18 cellular contexts compared by ENCODE assay signal in genomic region chr15:68034071-68034470, GRCh38. TPM values are rescaled to one million over a fixed set of nuclear protein-coding genes. Genes with fewer than 3 reads are reported as not detected.
DNase-seq lines count a peak whose midpoint lies in the region; ATAC-seq, FAIRE-seq and TF ChIP-seq lines count a peak whose summit lies in the region.
"Had no signal": no experiment of that assay in that cellular context is flagged by ENCODE, and none has a peak within 500 bp of the region (broad histone marks: within the 10 kb centered on the region; RNA-seq: fewer than 3 reads in every experiment).

No MANE protein-coding gene starts in this region.

- H3K18ac ChIP-seq in trophoblast cell (ENCODE audit: low read length) = no peak overlapping the region

- H4K8ac ChIP-seq in trophoblast cell (ENCODE audit: low read depth, low read length) = no peak overlapping the region

- no peak overlapping the region for H2BK12ac ChIP-seq in trophoblast cell (ENCODE audit: low read length)

- no peak overlapping the region for H3K4me3 Mint-ChIP-seq in activated T-helper 1 cell treated with anti-CD3 and anti-CD28 coated beads, Interleukin-12 subunit alpha, Interleukin-12 subunit beta, Interleukin-2, Interleukin-4 antibody, amounts not matched to agents 30 ng/mL and 10 ng/mL and 1 ng/mL, durations not matched to agents 14 hours and 24 hours and 36 hours
- H3K4me3 Mint-ChIP-seq: CD4-positive, alpha-beta memory T cell; GM23338; H9 had no signal

- H2BK5ac ChIP-seq in trophoblast cell (ENCODE audit: low read depth, low read length, poor library complexity) = no peak overlapping the region

- no peaks in the 10 kb centered on the region for H3K79me1 ChIP-seq in trophoblast cell (ENCODE audit: low read length)

- H4K91ac ChIP-seq in trophoblast cell (ENCODE audit: low read depth, low read length) = no peak overlapping the region

- no peaks in the 10 kb centered on the region for H3K9me3 Mint-ChIP-seq in activated T-helper 1 cell treated with anti-CD3 and anti-CD28 coated beads, Interleukin-12 subunit alpha, Interleukin-12 subunit beta, Interleukin-2, Interleukin-4 antibody, amounts not matched to agents 30 ng/mL and 10 ng/mL and 1 ng/mL, durations not matched to agents 14 hours and 24 hours and 36 hours
- H3K9me3 Mint-ChIP-seq: GM23338 had no signal

- H3K4me3 ChIP-seq in Panc1 (ENCODE audit: low read depth in 2 of 2, low read length in 2 of 2) = no peak overlapping the region
- H3K4me3 ChIP-seq in fibroblast of pulmonary artery (replicated peaks; ENCODE audit: low read depth, low read length) = no peak overlapping the region
- no peak overlapping the region for H3K4me3 ChIP-seq in trophoblast cell (ENCODE audit: low read depth, low read length)
- H3K4me3 ChIP-seq: GM23338 had no signal

- intact Hi-C loops in Panc1 (cut with micrococcal nuclease; ENCODE audit: unreplicated experiment) = no loop called here
- intact Hi-C loops in activated T-helper 1 cell treated with anti-CD3 and anti-CD28 coated beads, Interleukin-12 subunit alpha, Interleukin-12 subunit beta, Interleukin-2, Interleukin-4 antibody, amounts not matched to agents 30 ng/mL and 10 ng/mL and 1 ng/mL, durations not matched to agents 14 hours and 24 hours and 36 hours (cut with micrococcal nuclease) = no loop called here

- H3K27ac ChIP-seq in Panc1 (ENCODE audit: low read length) (peak overlapping the region; percentile 10; the same call in 1 of the 2 replicates), trophoblast cell (ENCODE audit: low read depth, low read length) (no peak overlapping the region)

- H3K4me1 Mint-ChIP-seq in activated T-helper 1 cell treated with anti-CD3 and anti-CD28 coated beads, Interleukin-12 subunit alpha, Interleukin-12 subunit beta, Interleukin-2, Interleukin-4 antibody, amounts not matched to agents 30 ng/mL and 10 ng/mL and 1 ng/mL, durations not matched to agents 14 hours and 24 hours and 36 hours (ENCODE audit: low read depth) = no peaks in the 10 kb centered on the region
- H3K4me1 Mint-ChIP-seq: CD4-positive, alpha-beta memory T cell; GM23338; H9 had no signal

- BruUV-seq in Panc1 (replicated peaks; lab: Mats Ljungman, UMichigan) = no TSS peak

- H3K4me1 ChIP-seq in Panc1 (ENCODE audit: control insufficient read depth, insufficient read depth, low read length) (no peaks in the 10 kb centered on the region), trophoblast cell (ENCODE audit: control insufficient read depth in 1 of 2, insufficient read depth in 2 of 2, low read length in 2 of 2) (no peaks in the 10 kb centered on the region)

- H2AFZ ChIP-seq in trophoblast cell (ENCODE audit: insufficient read depth, low read length, poor library complexity) = no peak overlapping the region
- H2AFZ ChIP-seq: GM23338 had no signal

- no peak overlapping the region for H4K12ac ChIP-seq in trophoblast cell (ENCODE audit: low read depth, low read length)

- H3K27me3 Mint-ChIP-seq in activated T-helper 1 cell treated with anti-CD3 and anti-CD28 coated beads, Interleukin-12 subunit alpha, Interleukin-12 subunit beta, Interleukin-2, Interleukin-4 antibody, amounts not matched to agents 30 ng/mL and 10 ng/mL and 1 ng/mL, durations not matched to agents 14 hours and 24 hours and 36 hours (ENCODE audit: insufficient read depth) = peaks cover 32% of the 10 kb centered on the region

- TF ChIP-seq CTCF in Panc1 (IDR thresholded peaks at IDR 0.05) (no peak), fibroblast of pulmonary artery (IDR thresholded peaks at IDR 0.05; ENCODE audit: low read length, missing control alignments) (no peak)

- no peak overlapping the region for H3K9ac ChIP-seq in trophoblast cell (ENCODE audit: low read length)

- H3K23ac ChIP-seq in trophoblast cell (ENCODE audit: low read length) = no peak overlapping the region

- in situ Hi-C loops in G401 (cut with HindIII; ENCODE audit: low sequenced_read_pairs) (no loop called here), Panc1 (cut with HindIII; ENCODE audit: low pct_unique_long_range_greater_than_20kb, low sequenced_read_pairs) (no loop called here)

- no peak overlapping the region for H2BK120ac ChIP-seq in trophoblast cell (ENCODE audit: insufficient read depth, low read length, poor library complexity)

- no peak for ATAC-seq in Panc1
- ATAC-seq: GM23338, HCT116 had no signal

- no peak overlapping the region for H2AK5ac ChIP-seq in trophoblast cell (ENCODE audit: low read length)

- peak; percentile 26 for FAIRE-seq in GM18507 (lab: Jason Lieb, UNC)
- FAIRE-seq: GM19239 had no signal

- CTCF ChIA-PET in Panc1 (lab: Charles Lee) = no interaction called here

- WGBS in trophoblast cell (ENCODE audit: extremely low coverage, insufficient coverage, insufficient read length) = no CpG with 5 or more reads among the region's 3 CpGs

- H3K14ac ChIP-seq in trophoblast cell (ENCODE audit: low read length) = no peak overlapping the region

- H3K27me3 ChIP-seq in Panc1 (ENCODE audit: control insufficient read depth, insufficient read depth, low read length) (no peaks in the 10 kb centered on the region), trophoblast cell (ENCODE audit: insufficient read depth, low read length) (no peaks in the 10 kb centered on the region)

- peaks cover 6% of the 10 kb centered on the region; the same call in 1 of the 2 replicates for H3K9me3 ChIP-seq in Panc1 (ENCODE audit: control insufficient read depth, insufficient read depth, low read depth, low read length)
- H3K9me3 ChIP-seq in trophoblast cell (ENCODE audit: insufficient read depth, low read depth, low read length) = peaks cover 4% of the 10 kb centered on the region

- H3K36me3 ChIP-seq in Panc1 (ENCODE audit: control insufficient read depth, insufficient read depth, low read length) (no peaks in the 10 kb centered on the region), trophoblast cell (ENCODE audit: control insufficient read depth in 1 of 2, insufficient read depth in 2 of 2, low read length in 2 of 2) (no peaks in the 10 kb centered on the region)

- H3K4me2 ChIP-seq in trophoblast cell (ENCODE audit: low read length) = no peak overlapping the region
- H3K4me2 ChIP-seq: GM23338 had no signal

- no peaks in the 10 kb centered on the region for H3K36me3 Mint-ChIP-seq in activated T-helper 1 cell treated with anti-CD3 and anti-CD28 coated beads, Interleukin-12 subunit alpha, Interleukin-12 subunit beta, Interleukin-2, Interleukin-4 antibody, amounts not matched to agents 30 ng/mL and 10 ng/mL and 1 ng/mL, durations not matched to agents 14 hours and 24 hours and 36 hours (ENCODE audit: low read depth)
- H3K36me3 Mint-ChIP-seq: CD4-positive, alpha-beta memory T cell had no signal

- H3K79me2 ChIP-seq in trophoblast cell (ENCODE audit: control insufficient read depth, insufficient read depth, low read length, poor library complexity) = no peaks in the 10 kb centered on the region

- no peak overlapping the region for H3K27ac Mint-ChIP-seq in activated T-helper 1 cell treated with anti-CD3 and anti-CD28 coated beads, Interleukin-12 subunit alpha, Interleukin-12 subunit beta, Interleukin-2, Interleukin-4 antibody, amounts not matched to agents 30 ng/mL and 10 ng/mL and 1 ng/mL, durations not matched to agents 14 hours and 24 hours and 36 hours
- H3K27ac Mint-ChIP-seq: CD4-positive, alpha-beta memory T cell; GM23338; H9 had no signal

- POLR2A ChIA-PET in Panc1 (lab: Charles Lee) = no interaction called here

- H3K4ac ChIP-seq in trophoblast cell (ENCODE audit: low read depth, low read length) = no peak overlapping the region

- DNase-seq in G401 (ENCODE audit: low spot score) (peak; percentile 81), GM18507 (ENCODE audit: extremely low spot score, insufficient read length, low read depth) (no peak), Panc1 (ENCODE audit: low read depth, low spot score) (no peak), fibroblast of pulmonary artery (ENCODE audit: low read depth) (peak; percentile 39), trophoblast cell (no peak), RKO (ENCODE audit: low spot score) (no peak), NOMO-1 treated with dmso at 0.1 percent for 144 hours (lab: John Stamatoyannopoulos, UW; ENCODE audit: unreplicated experiment) (no peak)
- DNase-seq in activated T-helper 1 cell treated with anti-CD3 and anti-CD28 coated beads, Interleukin-12 subunit alpha, Interleukin-12 subunit beta, Interleukin-2, Interleukin-4 antibody, amounts not matched to agents 30 ng/mL and 10 ng/mL and 1 ng/mL, durations not matched to agents 14 hours and 24 hours and 36 hours (ENCODE audit: low spot score) = no peak
- DNase-seq: Calu3; CD4-positive, alpha-beta memory T cell; COR-L47; DMS79; EL; GF-D8; H9 had no signal

RNA-seq across cellular contexts. Expression of gene PIAS1, which starts 20.0 kb away (rescaled TPM):
- 9.8 and 44.8 TPM in 2 replicates for total RNA-seq in G401 (2014; rRNA removed; shearing (Covaris generic))
- 44.5 TPM for total RNA-seq in Panc1 (2021; ENCODE audit: unreplicated experiment)
- 34.8 TPM for polyA plus RNA-seq in Panc1 (2012; ENCODE audit: insufficient read length)
- 50.5 and 52.4 TPM in 2 replicates for polyA plus RNA-seq in trophoblast cell (2013)
- total RNA-seq in activated T-helper 1 cell treated with anti-CD3 and anti-CD28 coated beads, Interleukin-12 subunit alpha, Interleukin-12 subunit beta, Interleukin-2, Interleukin-4 antibody, amounts not matched to agents 30 ng/mL and 10 ng/mL and 1 ng/mL, durations not matched to agents 14 hours and 24 hours and 36 hours = 26.4 and 26.8 TPM in 2 replicates

Comparison
In these comparisons a context has a peak if more than half of its experiments do, and no peak if none do; other contexts are left out.
1. DNase-seq: peak in G401 (single experiment) and fibroblast of pulmonary artery (single experiment); none in GM18507 (single experiment), Panc1 (single experiment), trophoblast cell (0 of 2), RKO (single experiment), NOMO-1 treated with dmso at 0.1 percent for 144 hours (single experiment) and activated T-helper 1 cell treated with anti-CD3 and anti-CD28 coated beads, Interleukin-12 subunit alpha, Interleukin-12 subunit beta, Interleukin-2, Interleukin-4 antibody, amounts not matched to agents 30 ng/mL and 10 ng/mL and 1 ng/mL, durations not matched to agents 14 hours and 24 hours and 36 hours (single experiment).